ENCODE assay signal across 9 cellular contexts in genomic region chr9:137129089-137129455, GRCh38. TPM values are rescaled to one million over a fixed set of nuclear protein-coding genes. Genes with fewer than 3 reads are reported as not detected.
DNase-seq lines count a peak whose midpoint lies in the region; TF ChIP-seq lines count a peak whose summit lies in the region.
"Had no signal": no experiment of that assay in that cellular context is flagged by ENCODE, and none has a peak within 500 bp of the region (broad histone marks: within the 10 kb centered on the region; RNA-seq: fewer than 3 reads in every experiment).

No MANE protein-coding gene starts in this region.

- H3K9ac ChIP-seq in H9 (ENCODE audit: extremely low read depth, insufficient read length, low read length) (peak overlapping the region; percentile 28), SK-N-SH (peak overlapping the region; percentile 82)

- no peak overlapping the region for H3K23ac ChIP-seq in H9 (ENCODE audit: insufficient read length, low read depth, low read length)

- no peak overlapping the region for H3T11ph ChIP-seq in H9 (ENCODE audit: low read length)

- no peaks in the 10 kb centered on the region for H4K20me1 ChIP-seq in H9 (ENCODE audit: control insufficient read depth, insufficient read depth, insufficient read length)
- no peaks in the 10 kb centered on the region for H4K20me1 ChIP-seq in SK-N-SH (ENCODE audit: insufficient read depth)
- H4K20me1 ChIP-seq in osteoblast (ENCODE audit: insufficient read depth, low read length): peaks cover 12% of the 10 kb centered on the region

- H3K27me3 Mint-ChIP-seq in Caco-2 (ENCODE audit: insufficient read depth, unreplicated experiment): no peaks in the 10 kb centered on the region
- peaks cover 37% of the 10 kb centered on the region for H3K27me3 Mint-ChIP-seq in H9 (ENCODE audit: low read depth)

- H3K27ac Mint-ChIP-seq in Caco-2 (ENCODE audit: unreplicated experiment): peak overlapping the region; percentile 89
- H3K27ac Mint-ChIP-seq in H9: no peak overlapping the region

- DNase-seq in Caco-2: peak in 1 of 2 experiments; percentile 47
- no peak for DNase-seq in H9
- peak; percentile 50 for DNase-seq in SK-N-SH
- DNase-seq in fibroblast of mammary gland (ENCODE audit: low read depth): peak; percentile 49
- DNase-seq in osteoblast (ENCODE audit: insufficient read length, low spot score, missing footprints): peak; percentile 73
- no peak for DNase-seq in stimulated activated naive CD4-positive, alpha-beta T cell treated with Interleukin-2 at 50 U/mL for 16 hours (lab: John Stamatoyannopoulos, UW)
- no peak for DNase-seq in NK-92 treated with Interleukin-12 subunit alpha and Interleukin-12 subunit beta, amount 100 ng/mL, for 24 hours (lab: John Stamatoyannopoulos, UW)
- no peak for DNase-seq in GM10248 (ENCODE audit: extremely low spot score)

- no peak overlapping the region for H2BK120ac ChIP-seq in H9 (ENCODE audit: low read depth, low read length, poor library complexity, severe bottlenecking)

- H3K36me3 ChIP-seq in Caco-2 (ENCODE audit: control insufficient read depth, insufficient read depth, low read length) (no peaks in the 10 kb centered on the region), SK-N-SH (replicated peaks in 1 of 2; ENCODE audit: control insufficient read depth in 1 of 2, insufficient read depth in 2 of 2, low read length in 1 of 2) (no peaks in the 10 kb centered on the region), osteoblast (ENCODE audit: insufficient read depth, low read length) (no peaks in the 10 kb centered on the region)

- H3K4me3 Mint-ChIP-seq in Caco-2 (ENCODE audit: unreplicated experiment) (peak overlapping the region; percentile 82), H9 (peak overlapping the region; percentile 76 to 81)

- POLR2A ChIA-PET in Caco-2 (lab: Charles Lee): interaction anchor here (0.7 to 1.1 kb wide), 4 partner anchors 22 to 359 kb away, joined by 3 to 9 read pairs (median 6); partner anchors contain the start of genes SSNA1 and TUBB4B
- POLR2A ChIA-PET in SK-N-SH (lab: Yijun Ruan, JAX): interaction anchor here (0.9 to 2.6 kb wide), 13 partner anchors 10 to 126 kb away, joined by 3 to 32 read pairs (median 8); partner anchors contain the start of genes GRIN1, MAN1B1, NELFB and RNF208
- POLR2A ChIA-PET in GM10248 (lab: Yijun Ruan, JAX): interaction anchor here (0.9 to 1.6 kb wide), 7 partner anchors 22 to 115 kb away, joined by 3 to 15 read pairs (median 4); partner anchors contain the start of genes MAN1B1, SSNA1, TPRN and TUBB4B

- H3K4me3 ChIP-seq in Caco-2 (ENCODE audit: low read depth, low read length) (peak overlapping the region; percentile 87), SK-N-SH (ENCODE audit: low read depth in 2 of 2, low read length in 1 of 2) (peak overlapping the region; percentile 77 to 89), fibroblast of mammary gland (ENCODE audit: control insufficient read depth, low read depth, low read length) (peak overlapping the region; percentile 72), osteoblast (ENCODE audit: insufficient read depth, low read length) (peak overlapping the region; percentile 78)

- H4K8ac ChIP-seq in H9 (replicated peaks; ENCODE audit: insufficient read length, low read depth, low read length): no peak overlapping the region

- H3K9me3 Mint-ChIP-seq in Caco-2 (ENCODE audit: unreplicated experiment) (no peaks in the 10 kb centered on the region), H9 (no peaks in the 10 kb centered on the region)

- no peaks in the 10 kb centered on the region for H3K79me2 ChIP-seq in H9 (ENCODE audit: insufficient read depth, low read length)
- H3K79me2 ChIP-seq in SK-N-SH (ENCODE audit: insufficient read depth): peaks cover 49% of the 10 kb centered on the region
- peaks cover 25% of the 10 kb centered on the region for H3K79me2 ChIP-seq in osteoblast (ENCODE audit: insufficient read depth, low read length)

- H3K56ac ChIP-seq in H9 (ENCODE audit: insufficient read length, low read depth, low read length): no peak overlapping the region

- H3K9me3 ChIP-seq in Caco-2 (no peaks in the 10 kb centered on the region), H9 (ENCODE audit: control insufficient read depth, low read depth, low read length) (no peaks in the 10 kb centered on the region), SK-N-SH (no peaks in the 10 kb centered on the region), osteoblast (ENCODE audit: low read depth, low read length) (no peaks in the 10 kb centered on the region)

- H3K27ac ChIP-seq in H9 (ENCODE audit: insufficient read length, low read depth, low read length): no peak overlapping the region
- H3K27ac ChIP-seq in SK-N-SH (ENCODE audit: low read depth in 2 of 2, low read length in 1 of 2): peak overlapping the region; percentile 56 to 87; a peak in 3 of 4 replicates
- H3K27ac ChIP-seq in osteoblast (ENCODE audit: low read depth, low read length): peak overlapping the region; percentile 51

- H3K4me1 ChIP-seq in Caco-2 (0 out of 2 replicates have a peak, but pooled peaks cover 9% of the 10 kb centered on the region), H9 (ENCODE audit: insufficient read depth, low read length) (no peaks in the 10 kb centered on the region), SK-N-SH (ENCODE audit: control insufficient read depth in 1 of 2, insufficient read depth in 2 of 2, low read depth in 1 of 2, low read length in 1 of 2) (peaks cover 3 to 18% of the 10 kb centered on the region in 2 experiments; a peak in 3 of 4 replicates), osteoblast (ENCODE audit: insufficient read depth, low read length) (peaks cover 15% of the 10 kb centered on the region)

- no TSS peak for BruUV-seq in Caco-2 (replicated peaks; lab: Mats Ljungman, UMichigan)

- H3K36me3 Mint-ChIP-seq in Caco-2 (ENCODE audit: insufficient read depth, unreplicated experiment): peaks cover 10% of the 10 kb centered on the region
- no peaks in the 10 kb centered on the region; a peak in 1 of 7 replicates for H3K36me3 Mint-ChIP-seq in H9 (ENCODE audit: insufficient read depth in 1 of 3, low read depth in 3 of 3)

- H2AFZ ChIP-seq in H9 (ENCODE audit: low read length): no peak overlapping the region
- H2AFZ ChIP-seq in SK-N-SH (ENCODE audit: low read depth): peak overlapping the region; percentile 56; the same call in 1 of the 2 replicates
- H2AFZ ChIP-seq in osteoblast (ENCODE audit: low read length): peak overlapping the region; percentile 76

- H3F3A ChIP-seq in SK-N-SH (replicated peaks; ENCODE audit: insufficient read depth): peaks cover 3% of the 10 kb centered on the region

- H3K4ac ChIP-seq in H9 (ENCODE audit: low read depth, low read length): no peak overlapping the region

- peaks cover 4% of the 10 kb centered on the region for H3K23me2 ChIP-seq in H9 (ENCODE audit: insufficient read length, low read depth, low read length, poor library complexity, severe bottlenecking)

- no CpG with 5 or more reads among the region's 26 CpGs for WGBS in H9 (ENCODE audit: extremely low coverage, insufficient read length, low lambda C conversion rate)
- 4% methylated on average over 5 of the region's 26 CpGs for WGBS in SK-N-SH (ENCODE audit: low lambda C conversion rate)

- H4K5ac ChIP-seq in H9 (ENCODE audit: insufficient read length, low read depth, low read length): no peak overlapping the region

- CTCF ChIA-PET in Caco-2 (lab: Charles Lee): interaction anchor here (0.9 to 1.5 kb wide), 5 partner anchors 34 to 108 kb away, joined by 4 to 8 read pairs (median 5); partner anchors contain the start of genes NPDC1 and TPRN
- CTCF ChIA-PET in SK-N-SH (lab: Yijun Ruan, JAX): interaction anchor here (0.9 to 2.7 kb wide), 11 partner anchors 10 to 107 kb away, joined by 3 to 14 read pairs (median 4); partner anchors contain the start of genes GRIN1 and NPDC1
- CTCF ChIA-PET in GM10248 (lab: Yijun Ruan, JAX): interaction anchor here (1.0 to 2.4 kb wide), 10 partner anchors 10 to 98 kb away, joined by 3 to 19 read pairs (median 4); partner anchors contain the start of genes ANAPC2, RNF224 and TPRN

- intact Hi-C loops in Caco-2 (cut with micrococcal nuclease; ENCODE audit: unreplicated experiment): loop anchor here (5.0 kb wide), 1 partner anchor 38 kb away; no protein-coding TSS in a partner anchor

- no peak overlapping the region for H4K91ac ChIP-seq in H9 (ENCODE audit: insufficient read length, low read depth, low read length)

- TF ChIP-seq EP300 in SK-N-SH (IDR thresholded peaks at IDR 0.05; ENCODE audit: borderline replicate concordance in 1 of 2, low read depth in 1 of 2, low read length in 1 of 2): no peak

- H2BK20ac ChIP-seq in H9 (ENCODE audit: low read depth, low read length, poor library complexity, severe bottlenecking): no peak overlapping the region

- no peak for TF ChIP-seq RAD21 in SK-N-SH (IDR thresholded peaks at IDR 0.05; ENCODE audit: low read length)

- H3K27me3 ChIP-seq in Caco-2 (replicated peaks; ENCODE audit: control insufficient read depth, insufficient read depth, low read length): no peaks in the 10 kb centered on the region
- no peaks in the 10 kb centered on the region for H3K27me3 ChIP-seq in H9 (ENCODE audit: insufficient read depth, low read length)
- H3K27me3 ChIP-seq in SK-N-SH (ENCODE audit: insufficient read depth): no peaks in the 10 kb centered on the region
- no peaks in the 10 kb centered on the region for H3K27me3 ChIP-seq in osteoblast (ENCODE audit: insufficient read depth, low read length)

- no peak overlapping the region for H2BK12ac ChIP-seq in H9 (ENCODE audit: insufficient read length, low read depth, low read length)

- H3K4me2 ChIP-seq in H9 (ENCODE audit: insufficient read depth, insufficient read length, low read length) (peak overlapping the region; percentile 71), SK-N-SH (peak overlapping the region; percentile 89), osteoblast (ENCODE audit: insufficient read depth, low read length) (peak overlapping the region; percentile 97)

- no peaks in the 10 kb centered on the region for H3K79me1 ChIP-seq in H9 (ENCODE audit: insufficient read depth, low read depth, low read length, poor library complexity, severe bottlenecking)

- peak overlapping the region; percentile 72 for H3K14ac ChIP-seq in H9 (ENCODE audit: insufficient read depth, low read length)

- no peak overlapping the region for H2BK5ac ChIP-seq in H9 (ENCODE audit: insufficient read length, low read length)

- no peak overlapping the region for H3K18ac ChIP-seq in H9 (ENCODE audit: insufficient read length, low read depth, low read length)

- TF ChIP-seq CTCF in Caco-2 (IDR thresholded peaks at IDR 0.05; ENCODE audit: insufficient read depth in 1 of 2, low read depth in 1 of 2, low read length in 1 of 2, severe bottlenecking in 1 of 2, unreplicated experiment in 1 of 2): no peak
- no peak for TF ChIP-seq CTCF in H9 (conservative IDR thresholded peaks at IDR 0.05)
- no peak for TF ChIP-seq CTCF in SK-N-SH (IDR thresholded peaks at IDR 0.05)
- TF ChIP-seq CTCF in fibroblast of mammary gland (conservative IDR thresholded peaks at IDR 0.05; ENCODE audit: control insufficient read depth, insufficient read depth, low read depth, low read length): no peak
- no peak for TF ChIP-seq CTCF in osteoblast (IDR thresholded peaks at IDR 0.05; ENCODE audit: extremely low read depth, low read depth, low read length)
- TF ChIP-seq CTCF in GM10248 (IDR thresholded peaks at IDR 0.05; ENCODE audit: control extremely low read depth, extremely low read depth, low read depth, missing control alignments): no peak

- no peaks in the 10 kb centered on the region for H3K9me2 ChIP-seq in SK-N-SH

- no peak overlapping the region for H2AK5ac ChIP-seq in H9 (ENCODE audit: insufficient read length, low read length)

- H2BK15ac ChIP-seq in H9 (ENCODE audit: low read depth, low read length): no peak overlapping the region

- H3K4me1 Mint-ChIP-seq in Caco-2 (ENCODE audit: low read depth, unreplicated experiment): peaks cover 21% of the 10 kb centered on the region
- peaks cover 14 to 17% of the 10 kb centered on the region in 2 experiments for H3K4me1 Mint-ChIP-seq in H9

RNA-seq across cellular contexts. Expression of gene GRIN1, which starts 9.9 kb away (rescaled TPM):
- total RNA-seq in Caco-2 (2022) (1.9 and 3.7 TPM in 2 replicates), H9 (2021) (2.0 and 2.9 TPM in 2 replicates), osteoblast (not detected in 2 replicates)
- polyA plus RNA-seq in SK-N-SH (2012; rRNA removed): 0.03 TPM in 1 of 2 replicates, not detected in the other
- polyA plus RNA-seq in SK-N-SH (2012; cell fraction: cytosol; rRNA removed): 0.03 and 0.13 TPM in 2 replicates
- polyA plus RNA-seq in SK-N-SH (2012; cell fraction: nucleus; rRNA removed): 0.24 and 0.58 TPM in 2 replicates
- total RNA-seq: M059J had no signal

RNA-seq across cellular contexts. Expression of gene DPP7, which starts 14.5 kb away (rescaled TPM):
- 230 and 247 TPM in 2 replicates for total RNA-seq in Caco-2 (2022)
- 27.3 and 29.4 TPM in 2 replicates for total RNA-seq in H9 (2021)
- 127 and 141 TPM in 2 replicates for polyA plus RNA-seq in SK-N-SH (2012; rRNA removed)
- 30.2 and 55.0 TPM in 2 replicates for polyA plus RNA-seq in SK-N-SH (2012; cell fraction: cytosol; rRNA removed)
- polyA plus RNA-seq in SK-N-SH (2012; cell fraction: nucleus; rRNA removed): 795 and 924 TPM in 2 replicates
- 66.6 and 74.6 TPM in 2 replicates for total RNA-seq in osteoblast

RNA-seq across cellular contexts. Expression of gene LRRC26, which starts 40.8 kb away (rescaled TPM):
- 2.9 and 3.0 TPM in 2 replicates for total RNA-seq in Caco-2 (2022)
- 0.55 and 0.96 TPM in 2 replicates for total RNA-seq in H9 (2021)
- not detected in 2 replicates for polyA plus RNA-seq in SK-N-SH (2012; rRNA removed)
- 0.05 TPM in 1 of 2 replicates, not detected in the other for polyA plus RNA-seq in SK-N-SH (2012; cell fraction: cytosol; rRNA removed)
- polyA plus RNA-seq in SK-N-SH (2012; cell fraction: nucleus; rRNA removed): not detected in 2 replicates
- total RNA-seq in osteoblast: not detected in 2 replicates
- total RNA-seq: M059J had no signal

RNA-seq across cellular contexts. Expression of gene MAN1B1, which starts 42.3 kb away (rescaled TPM):
- total RNA-seq in Caco-2 (2022) (57.7 and 58.0 TPM in 2 replicates), H9 (2021) (32.7 and 34.9 TPM in 2 replicates), osteoblast (94.1 and 103 TPM in 2 replicates)
- polyA plus RNA-seq in SK-N-SH (2012; rRNA removed): 57.8 and 61.9 TPM in 2 replicates
- 27.1 and 44.0 TPM in 2 replicates for polyA plus RNA-seq in SK-N-SH (2012; cell fraction: cytosol; rRNA removed)
- 115 and 121 TPM in 2 replicates for polyA plus RNA-seq in SK-N-SH (2012; cell fraction: nucleus; rRNA removed)

RNA-seq across cellular contexts. Expression of gene TMEM210, which starts 42.8 kb away (rescaled TPM):
- total RNA-seq in Caco-2 (2022) (0.70 TPM in 1 of 2 replicates, not detected in the other), H9 (2021) (not detected in 2 replicates), osteoblast (not detected in 2 replicates)
- not detected in 2 replicates for polyA plus RNA-seq in SK-N-SH (2012; rRNA removed)
- not detected in 2 replicates for polyA plus RNA-seq in SK-N-SH (2012; cell fraction: cytosol; rRNA removed)
- not detected in 2 replicates for polyA plus RNA-seq in SK-N-SH (2012; cell fraction: nucleus; rRNA removed)
- total RNA-seq: M059J had no signal

Comparison
In these comparisons a context has a peak if more than half of its experiments do, and no peak if none do; other contexts are left out.
1. DNase-seq: peak in SK-N-SH (single experiment), fibroblast of mammary gland (single experiment) and osteoblast (single experiment); none in H9 (single experiment), stimulated activated naive CD4-positive, alpha-beta T cell treated with Interleukin-2 at 50 U/mL for 16 hours (single experiment), NK-92 treated with Interleukin-12 subunit alpha and Interleukin-12 subunit beta, amount 100 ng/mL, for 24 hours (single experiment) and GM10248 (single experiment).
2. Peak in every context shown above with its lines, with median percentiles within 50 percentile points of each other: H3K4me3 ChIP-seq and H3K4me2 ChIP-seq.